In genomic region chr7:87498893-87499292, GRCh38 we compare ENCODE assay signal across 24 cellular contexts. TPM values are rescaled to one million over a fixed set of nuclear protein-coding genes. Genes with fewer than 3 reads are reported as not detected.
"Had no signal": no experiment of that assay in that cellular context is flagged by ENCODE, and none has a peak within 500 bp of the region (broad histone marks: within the 10 kb centered on the region; RNA-seq: fewer than 3 reads in every experiment).

No MANE protein-coding gene starts in this region.

- H3K4me3 Mint-ChIP-seq: activated CD4-positive, alpha-beta memory T cell treated with anti-CD3 and anti-CD28 coated beads for 36 hours; activated T-helper 1 cell treated with anti-CD3 and anti-CD28 coated beads, Interleukin-12 subunit alpha, Interleukin-12 subunit beta, Interleukin-2, Interleukin-4 antibody, amounts not matched to agents 30 ng/mL and 10 ng/mL and 1 ng/mL, durations not matched to agents 14 hours and 24 hours and 36 hours; naive thymus-derived CD4-positive, alpha-beta T cell; type B pancreatic cell had no signal

- H3K4me1 ChIP-seq: breast epithelium, gastrocnemius medialis, heart right ventricle, left ventricle myocardium inferior, psoas muscle, stomach had no signal

- FAIRE-seq: astrocyte had no signal

- H3K36me3 Mint-ChIP-seq: activated CD4-positive, alpha-beta memory T cell treated with anti-CD3 and anti-CD28 coated beads for 36 hours; activated naive CD4-positive, alpha-beta T cell treated with anti-CD3 and anti-CD28 coated beads, Interleukin-2, amount 50 U/mL, for 72 hours; naive thymus-derived CD4-positive, alpha-beta T cell; type B pancreatic cell had no signal

- H3K27ac Mint-ChIP-seq: activated CD4-positive, alpha-beta memory T cell treated with anti-CD3 and anti-CD28 coated beads for 36 hours; activated naive CD4-positive, alpha-beta T cell treated with anti-CD3 and anti-CD28 coated beads, Interleukin-2, amount 50 U/mL, for 72 hours; activated T-helper 1 cell treated with anti-CD3 and anti-CD28 coated beads, Interleukin-12 subunit alpha, Interleukin-12 subunit beta, Interleukin-2, Interleukin-4 antibody, amounts not matched to agents 30 ng/mL and 10 ng/mL and 1 ng/mL, durations not matched to agents 14 hours and 24 hours and 36 hours; naive thymus-derived CD4-positive, alpha-beta T cell; type B pancreatic cell had no signal

- H3K9me3 ChIP-seq: adrenal gland, breast epithelium, gastrocnemius medialis, ovary, psoas muscle, stomach had no signal

- H3K36me3 ChIP-seq: adrenal gland, breast epithelium, gastrocnemius medialis, heart right ventricle, left ventricle myocardium inferior, ovary, stomach, WERI-Rb-1 had no signal

- ATAC-seq: activated naive CD4-positive, alpha-beta T cell treated with anti-CD3 and anti-CD28 coated beads, Interleukin-2, amount 50 U/mL, for 72 hours; esophagus mucosa; gastrocnemius medialis; heart right ventricle; naive thymus-derived CD4-positive, alpha-beta T cell; psoas muscle; right cardiac atrium had no signal

- H3K27me3 ChIP-seq: adrenal gland, breast epithelium, gastrocnemius medialis, heart right ventricle, ovary, stomach had no signal

- H3K27me3 Mint-ChIP-seq: type B pancreatic cell had no signal

- H3K9me3 Mint-ChIP-seq: activated CD4-positive, alpha-beta memory T cell treated with anti-CD3 and anti-CD28 coated beads for 36 hours; activated naive CD4-positive, alpha-beta T cell treated with anti-CD3 and anti-CD28 coated beads, Interleukin-2, amount 50 U/mL, for 72 hours; activated T-helper 1 cell treated with anti-CD3 and anti-CD28 coated beads, Interleukin-12 subunit alpha, Interleukin-12 subunit beta, Interleukin-2, Interleukin-4 antibody, amounts not matched to agents 30 ng/mL and 10 ng/mL and 1 ng/mL, durations not matched to agents 14 hours and 24 hours and 36 hours; type B pancreatic cell had no signal

- H3K27ac ChIP-seq: breast epithelium, coronary artery, gastrocnemius medialis, heart right ventricle, left ventricle myocardium inferior, ovary, psoas muscle, skin epidermis, stomach, WERI-Rb-1 had no signal

- H3K4me3 ChIP-seq: adrenal gland, breast epithelium, coronary artery, gastrocnemius medialis, heart right ventricle, left ventricle myocardium inferior, ovary, psoas muscle, skin epidermis, stomach had no signal

- DNase-seq: activated CD4-positive, alpha-beta memory T cell treated with anti-CD3 and anti-CD28 coated beads for 36 hours; activated gamma-delta T cell treated with Interleukin-2 at 50 U/mL for 16 hours; activated T-cell treated with anti-CD3 and anti-CD28 coated beads for 4 hours; gastrocnemius medialis; heart right ventricle; kidney glomerular epithelial cell; left ventricle myocardium inferior; mammary epithelial cell; naive thymus-derived CD4-positive, alpha-beta T cell; ovary; psoas muscle; right cardiac atrium; stomach; WERI-Rb-1 had no signal

RNA-seq across cellular contexts. Expression of gene ABCB4, which starts 23.4 kb away (rescaled TPM):
- total RNA-seq: activated CD4-positive, alpha-beta memory T cell treated with anti-CD3 and anti-CD28 coated beads for 36 hours; activated naive CD4-positive, alpha-beta T cell treated with anti-CD3 and anti-CD28 coated beads, Interleukin-2, amount 50 U/mL, for 72 hours; activated T-helper 1 cell treated with anti-CD3 and anti-CD28 coated beads, Interleukin-12 subunit alpha, Interleukin-12 subunit beta, Interleukin-2, Interleukin-4 antibody, amounts not matched to agents 30 ng/mL and 10 ng/mL and 1 ng/mL, durations not matched to agents 14 hours and 24 hours and 36 hours; mammary epithelial cell; T-helper 2 cell treated with Interferon-gamma antibody and Interleukin-4, amounts not matched to agents 100 ng/mL and 5 ng/mL, for 36 hours had no signal
- polyA plus RNA-seq: naive thymus-derived CD4-positive, alpha-beta T cell had no signal
